18 cellular contexts compared by ENCODE assay signal in genomic region chr7:142408794-142409193, GRCh38.
DNase-seq lines count a peak whose midpoint lies in the region; ATAC-seq and TF ChIP-seq lines count a peak whose summit lies in the region.
"Had no signal": no experiment of that assay in that cellular context is flagged by ENCODE, and none has a peak within 500 bp of the region (broad histone marks: within the 10 kb centered on the region; RNA-seq: fewer than 3 reads in every experiment).

No MANE protein-coding gene starts in this region.

- intact Hi-C loops in psoas muscle (cut with DNase I), result loop anchor here in 1 of 2 donors (10.0 kb wide), 1 partner anchor 54 kb away; no protein-coding TSS in a partner anchor

- H3K9me3 ChIP-seq in SK-N-SH, result no peaks in the 10 kb centered on the region
- no peaks in the 10 kb centered on the region for H3K9me3 ChIP-seq in KOPT-K1 (ENCODE audit: insufficient read depth, low read length, poor library complexity, severe bottlenecking)
- no peaks in the 10 kb centered on the region for H3K9me3 ChIP-seq in psoas muscle

- H3K4me3 ChIP-seq in SK-N-SH (ENCODE audit: low read depth in 2 of 2, low read length in 1 of 2), result no peak overlapping the region
- H3K4me3 ChIP-seq in coronary artery, result peak overlapping the region; percentile 63
- no peak overlapping the region for H3K4me3 ChIP-seq in psoas muscle
- H3K4me3 ChIP-seq: SK-N-MC had no signal

- H3F3A ChIP-seq in SK-N-SH (replicated peaks; ENCODE audit: insufficient read depth), result no peaks in the 10 kb centered on the region

- no peaks in the 10 kb centered on the region; the same call in 1 of the 2 replicates for H3K27me3 ChIP-seq in SK-N-SH (ENCODE audit: insufficient read depth)
- no peaks in the 10 kb centered on the region for H3K27me3 ChIP-seq in psoas muscle (ENCODE audit: insufficient read depth in 3 of 3, low read length in 2 of 3)

- H3K4me1 ChIP-seq in SK-N-SH (ENCODE audit: control insufficient read depth in 1 of 2, insufficient read depth in 2 of 2, low read depth in 1 of 2, low read length in 1 of 2) (no peaks in the 10 kb centered on the region), psoas muscle (no peaks in the 10 kb centered on the region)

- peak overlapping the region; percentile 62; the same call in 1 of the 2 replicates for H3K4me2 ChIP-seq in SK-N-SH

- TF ChIP-seq EP300 in SK-N-SH (IDR thresholded peaks at IDR 0.05; ENCODE audit: borderline replicate concordance in 1 of 2, low read depth in 1 of 2, low read length in 1 of 2), result no peak

- no peaks in the 10 kb centered on the region for H3K79me2 ChIP-seq in SK-N-SH (ENCODE audit: insufficient read depth)

- no peak for TF ChIP-seq RAD21 in SK-N-SH (IDR thresholded peaks at IDR 0.05; ENCODE audit: low read length)

- POLR2A ChIA-PET in SK-N-SH (lab: Yijun Ruan, JAX), result no interaction called here

- H3K36me3 ChIP-seq in SK-N-SH (replicated peaks in 1 of 2; ENCODE audit: control insufficient read depth in 1 of 2, insufficient read depth in 2 of 2, low read length in 1 of 2) (no peaks in the 10 kb centered on the region), KOPT-K1 (ENCODE audit: insufficient read depth, low read length) (no peaks in the 10 kb centered on the region), psoas muscle (ENCODE audit: insufficient read depth in 1 of 2, low read depth in 1 of 2) (no peaks in the 10 kb centered on the region)

- no peaks in the 10 kb centered on the region for H4K20me1 ChIP-seq in SK-N-SH (ENCODE audit: insufficient read depth)

- no peak overlapping the region for H3K9ac ChIP-seq in SK-N-SH

- CTCF ChIA-PET in SK-N-SH (lab: Yijun Ruan, JAX), result interaction anchor here (0.6 to 1.2 kb wide), 4 partner anchors 9 to 54 kb away, joined by 3 read pairs; no protein-coding TSS in a partner anchor

- ATAC-seq in SK-N-SH treated with all-trans-retinoic acid at 6 μM for 48 hours (no peak), psoas muscle (peak in 3 of 4 donors; percentile 62 to 85 (median 81)), GM18498 (IDR thresholded peaks at IDR 0.05; ENCODE audit: unreplicated experiment) (no peak)
- ATAC-seq: Right ventricle myocardium inferior had no signal

- H3K27ac ChIP-seq in SK-N-SH (ENCODE audit: low read depth in 2 of 2, low read length in 1 of 2), result no peak overlapping the region
- H3K27ac ChIP-seq in KOPT-K1 (ENCODE audit: low read depth, low read length, poor library complexity, severe bottlenecking), result peak overlapping the region; percentile 56
- no peak overlapping the region for H3K27ac ChIP-seq in coronary artery
- H3K27ac ChIP-seq in psoas muscle, result no peak overlapping the region
- H3K27ac ChIP-seq: SK-N-MC had no signal

- DNase-seq in SK-N-SH (no peak), coronary artery (ENCODE audit: low spot score) (no peak), psoas muscle (no peak), inferior parietal cortex (ENCODE audit: extremely low spot score) (no peak), NCI-H187 treated with DMSO at 0.1 percent for 48 hours (lab: John Stamatoyannopoulos, UW) (no peak)
- DNase-seq: 8988T; CD4-positive, alpha-beta memory T cell; KG1; NCI-H1436; NCI-H2029; NCI-H345; NCI-H524 treated with DMSO at 0.1 percent for 48 hours; NK-92 treated with Interleukin-12 subunit alpha and Interleukin-12 subunit beta, amount 100 ng/mL, for 24 hours had no signal

- H2AFZ ChIP-seq in SK-N-SH (ENCODE audit: low read depth), result 0 out of 2 replicates have a peak overlapping the region, but pooled peaks have one; percentile 70

- no peak for TF ChIP-seq CTCF in SK-N-SH (IDR thresholded peaks at IDR 0.05)
- no peak for TF ChIP-seq CTCF in coronary artery (IDR thresholded peaks at IDR 0.05)
- TF ChIP-seq CTCF in psoas muscle (IDR thresholded peaks at IDR 0.05), result no peak

- no peaks in the 10 kb centered on the region for H3K9me2 ChIP-seq in SK-N-SH

TF ChIP-seq in SK-N-SH, 30 proteins besides CTCF, POLR2A, EP300 and RAD21:
- TF ChIP-seq TEAD4 (IDR thresholded peaks at IDR 0.05; ENCODE audit: borderline replicate concordance, insufficient read depth) (no peak), POLR2AphosphoS5 (IDR thresholded peaks at IDR 0.05; ENCODE audit: low read depth, low read length) (no peak), RFX5 (IDR thresholded peaks at IDR 0.05; ENCODE audit: low read length) (no peak), EZH2phosphoT487 (IDR thresholded peaks at IDR 0.05; ENCODE audit: borderline replicate concordance, low read depth) (no peak), FOSL2 (IDR thresholded peaks at IDR 0.05; ENCODE audit: borderline replicate concordance, low read depth) (no peak), SMC3 (IDR thresholded peaks at IDR 0.05; ENCODE audit: low read depth, low read length) (no peak), NFIC (IDR thresholded peaks at IDR 0.05; ENCODE audit: borderline replicate concordance) (no peak), FOXM1 (IDR thresholded peaks at IDR 0.05; ENCODE audit: low read depth) (no peak), YY1 (IDR thresholded peaks at IDR 0.05; ENCODE audit: low read depth) (no peak), NRF1 (IDR thresholded peaks at IDR 0.05; ENCODE audit: low read depth, low read length) (no peak), MXI1 (IDR thresholded peaks at IDR 0.05; ENCODE audit: low read depth, low read length) (no peak)
- TF ChIP-seq, protein P1, sequence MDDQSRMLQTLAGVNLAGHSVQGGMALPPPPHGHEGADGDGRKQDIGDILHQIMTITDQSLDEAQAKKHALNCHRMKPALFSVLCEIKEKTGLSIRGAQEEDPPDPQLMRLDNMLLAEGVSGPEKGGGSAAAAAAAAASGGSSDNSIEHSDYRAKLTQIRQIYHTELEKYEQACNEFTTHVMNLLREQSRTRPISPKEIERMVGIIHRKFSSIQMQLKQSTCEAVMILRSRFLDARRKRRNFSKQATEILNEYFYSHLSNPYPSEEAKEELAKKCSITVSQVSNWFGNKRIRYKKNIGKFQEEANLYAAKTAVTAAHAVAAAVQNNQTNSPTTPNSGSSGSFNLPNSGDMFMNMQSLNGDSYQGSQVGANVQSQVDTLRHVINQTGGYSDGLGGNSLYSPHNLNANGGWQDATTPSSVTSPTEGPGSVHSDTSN (IDR thresholded peaks at IDR 0.05), result no peak

TF ChIP-seq in SK-N-SH treated with all-trans-retinoic acid at 6 μM for 48 hours, 23 proteins besides CTCF, POLR2A, EP300 and RAD21 (continues in another document):
- no peak for TF ChIP-seq ZNF70 (CRISPR knock-in tag; IDR thresholded peaks at IDR 0.05)
- TF ChIP-seq GLIS3 (CRISPR knock-in tag; IDR thresholded peaks at IDR 0.05), result no peak
- TF ChIP-seq TCF4 (CRISPR knock-in tag; IDR thresholded peaks at IDR 0.05; ENCODE audit: borderline replicate concordance), result no peak
- TF ChIP-seq ZNF8 (CRISPR knock-in tag; IDR thresholded peaks at IDR 0.05), result no peak
- TF ChIP-seq ZFP3 (CRISPR knock-in tag; IDR thresholded peaks at IDR 0.05), result no peak
- TF ChIP-seq SNAI2 (CRISPR knock-in tag; IDR thresholded peaks at IDR 0.05), result no peak
- no peak for TF ChIP-seq ESRRG (CRISPR knock-in tag; IDR thresholded peaks at IDR 0.05)
- TF ChIP-seq POU6F1 (CRISPR knock-in tag; IDR thresholded peaks at IDR 0.05; ENCODE audit: borderline replicate concordance, low read depth), result no peak
- no peak for TF ChIP-seq ZNF565 (CRISPR knock-in tag; conservative IDR thresholded peaks at IDR 0.05; ENCODE audit: low read depth)
- TF ChIP-seq ISL1 (CRISPR knock-in tag; IDR thresholded peaks at IDR 0.05), result no peak
- no peak for TF ChIP-seq CSDC2 (CRISPR knock-in tag; IDR thresholded peaks at IDR 0.05)
- TF ChIP-seq PATZ1 (CRISPR knock-in tag; IDR thresholded peaks at IDR 0.05; ENCODE audit: borderline replicate concordance), result no peak
- TF ChIP-seq OSR1 (CRISPR knock-in tag; IDR thresholded peaks at IDR 0.05), result no peak
- no peak for TF ChIP-seq ZFP30 (CRISPR knock-in tag; IDR thresholded peaks at IDR 0.05)
- no peak for TF ChIP-seq RARB (CRISPR knock-in tag; IDR thresholded peaks at IDR 0.05)
- TF ChIP-seq ZC3H10 (CRISPR knock-in tag; IDR thresholded peaks at IDR 0.05), result no peak

Comparison
In these comparisons a context has a peak if more than half of its experiments do, and no peak if none do; other contexts are left out.
1. ATAC-seq: peak in psoas muscle (3 of 4); none in SK-N-SH treated with all-trans-retinoic acid at 6 μM for 48 hours (single experiment) and GM18498 (single experiment).